Comparison of ENCODE assay signal across 12 cellular contexts in genomic region chr1:162632743-162633326, GRCh38. TPM values are rescaled to one million over a fixed set of nuclear protein-coding genes. Genes with fewer than 3 reads are reported as not detected.
DNase-seq lines count a peak whose midpoint lies in the region; ATAC-seq and TF ChIP-seq lines count a peak whose summit lies in the region.
"Had no signal": no experiment of that assay in that cellular context is flagged by ENCODE, and none has a peak within 500 bp of the region (broad histone marks: within the 10 kb centered on the region; RNA-seq: fewer than 3 reads in every experiment).

No MANE protein-coding gene starts in this region.

- DNase-seq in astrocyte of the spinal cord (ENCODE audit: low read depth, low spot score) (peak; percentile 55), G401 (ENCODE audit: low spot score) (no peak), kidney glomerular epithelial cell (lab: John Stamatoyannopoulos, UW) (no peak), HuH-7.5 (ENCODE audit: low spot score) (no peak)
- DNase-seq in stimulated activated naive CD8-positive, alpha-beta T cell treated with anti-CD3 and anti-CD28 coated beads, Interleukin-15, Interleukin-2, amounts not matched to agents 100 U/mL and 50 U/mL, for 24 hours = no peak
- DNase-seq: cortex of kidney, NCI-H2029 treated with DMSO at 0.1 percent for 48 hours, retina, WERI-Rb-1 had no signal

- no peak for TF ChIP-seq CTCF in astrocyte of the spinal cord (IDR thresholded peaks at IDR 0.05; ENCODE audit: low read depth, low read length)

- peak overlapping the region in 20 of 21 experiments; percentile 31 to 90 (median 73) for H3K27ac ChIP-seq in skin epidermis
- H3K27ac ChIP-seq: WERI-Rb-1 had no signal

- in situ Hi-C loops in astrocyte of the spinal cord (cut with HindIII; ENCODE audit: low sequenced_read_pairs) = no loop called here
- in situ Hi-C loops in G401 (cut with HindIII; ENCODE audit: low sequenced_read_pairs) = no loop called here

- peak; percentile 17 for ATAC-seq in GM19324 (IDR thresholded peaks at IDR 0.05; ENCODE audit: low FRiP score, unreplicated experiment)
- ATAC-seq in stimulated activated naive CD8-positive, alpha-beta T cell treated with anti-CD3 and anti-CD28 coated beads, Interleukin-15, Interleukin-2, amounts not matched to agents 100 U/mL and 50 U/mL, for 24 hours = no peak

- H3K4me3 ChIP-seq in astrocyte of the spinal cord (ENCODE audit: low read depth, low read length) = peak overlapping the region; percentile 67
- peak overlapping the region; percentile 58 for H3K4me3 ChIP-seq in iPS-11a (ENCODE audit: low read depth, low read length)
- H3K4me3 ChIP-seq in skin epidermis = peak overlapping the region; percentile 18 to 38 (median 31)

RNA-seq across cellular contexts. Expression of gene DDR2, which starts 0.6 kb away (rescaled TPM):
- total RNA-seq in G401 (2014; rRNA removed; shearing (Covaris generic)) = 34.3 and 37.5 TPM in 2 replicates
